12 cellular contexts compared by ENCODE assay signal in genomic region chr16:27317320-27317719, GRCh38. TPM values are rescaled to one million over a fixed set of nuclear protein-coding genes. Genes with fewer than 3 reads are reported as not detected.
A peak's percentile ranks its signal among the peaks of the same experiment; 100 is the strongest.
DNase-seq lines count a peak whose midpoint lies in the region; ATAC-seq and TF ChIP-seq lines count a peak whose summit lies in the region.
"Had no signal": no experiment of that assay in that cellular context is flagged by ENCODE, and none has a peak within 500 bp of the region (broad histone marks: within the 10 kb centered on the region; RNA-seq: fewer than 3 reads in every experiment).

No MANE protein-coding gene starts in this region.

- peaks cover 27% of the 10 kb centered on the region for H3K36me3 ChIP-seq in IMR-90 (ENCODE audit: control insufficient read depth, insufficient read depth, low read length)
- H3K36me3 ChIP-seq in gastroesophageal sphincter: no peaks in the 10 kb centered on the region

- H3K9me1 ChIP-seq in IMR-90 (ENCODE audit: insufficient read depth, low read length): peaks cover 19% of the 10 kb centered on the region

- no peaks in the 10 kb centered on the region for H3K27me3 ChIP-seq in IMR-90 (ENCODE audit: control insufficient read depth, insufficient read depth, low read length)
- H3K27me3 ChIP-seq in gastroesophageal sphincter: no peaks in the 10 kb centered on the region

- peak overlapping the region; percentile 57 for H2BK5ac ChIP-seq in IMR-90 (ENCODE audit: low read depth, low read length, poor library complexity, severe bottlenecking)

- intact Hi-C loops in IMR-90 (cut with micrococcal nuclease): no loop called here

- peak overlapping the region; percentile 22; the same call in 1 of the 2 replicates for H2BK20ac ChIP-seq in IMR-90 (ENCODE audit: low read depth, low read length)

- H3K9ac ChIP-seq in IMR-90 (ENCODE audit: low read depth, low read length): peak overlapping the region; percentile 31

- H3K4me3 Mint-ChIP-seq in activated T-cell treated with anti-CD3 and anti-CD28 coated beads, Interleukin-2, amount 50 U/mL, for 24 hours: peak overlapping the region; percentile 88

- TF ChIP-seq CTCF in IMR-90 (conservative IDR thresholded peaks at IDR 0.05; ENCODE audit: low read depth, low read length) (no peak), gastroesophageal sphincter (IDR thresholded peaks at IDR 0.05) (no peak)

- peak overlapping the region; percentile 36; the same call in 1 of the 2 replicates for H2BK120ac ChIP-seq in IMR-90 (ENCODE audit: low read depth, low read length)

- POLR2A ChIA-PET in IMR-90 (lab: Charles Lee; ENCODE audit: unreplicated experiment): interaction anchor here (0.8 kb wide), 1 partner anchor 9 kb away, joined by 3 read pairs; no protein-coding TSS in a partner anchor

- no peaks in the 10 kb centered on the region for H3K9me3 ChIP-seq in IMR-90 (ENCODE audit: control insufficient read depth, insufficient read depth, low read length)
- H3K9me3 ChIP-seq in gastroesophageal sphincter: no peaks in the 10 kb centered on the region

- peak overlapping the region; percentile 45 for H3K4me2 ChIP-seq in IMR-90 (ENCODE audit: low read depth, low read length)

- TF ChIP-seq EP300 in gastroesophageal sphincter (IDR thresholded peaks at IDR 0.05): no peak

- no peak for TF ChIP-seq RAD21 in IMR-90 (IDR thresholded peaks at IDR 0.05; ENCODE audit: low read length)

- peaks cover 7 to 79% of the 10 kb centered on the region in 2 experiments; a peak in 3 of 4 replicates for H3K79me1 ChIP-seq in IMR-90 (ENCODE audit: low read depth in 1 of 2, low read length in 2 of 2)

- no peak for DNase-seq in IMR-90
- peak; percentile 44 for DNase-seq in activated T-cell treated with anti-CD3 and anti-CD28 coated beads, Interleukin-2, amount 50 U/mL, for 24 hours
- DNase-seq: amygdala, foreskin fibroblast, GF-D8, NCI-H226 had no signal

- no peaks in the 10 kb centered on the region for H3K27me3 Mint-ChIP-seq in activated T-cell treated with anti-CD3 and anti-CD28 coated beads, Interleukin-2, amount 50 U/mL, for 24 hours

- peak overlapping the region; percentile 75 for H3K14ac ChIP-seq in IMR-90 (replicated peaks; ENCODE audit: low read depth, low read length)

- peak overlapping the region; percentile 92 for H2AK5ac ChIP-seq in IMR-90 (ENCODE audit: low read depth, low read length)

- CTCF ChIA-PET in IMR-90 (lab: Yijun Ruan, JAX): interaction anchor here (1.4 to 1.9 kb wide), 2 partner anchors 51 to 83 kb away, joined by 4 to 6 read pairs; no protein-coding TSS in a partner anchor

- peaks cover 86% of the 10 kb centered on the region for H3K4me1 Mint-ChIP-seq in activated T-cell treated with anti-CD3 and anti-CD28 coated beads, Interleukin-2, amount 50 U/mL, for 24 hours (ENCODE audit: low read depth)

- H3K4ac ChIP-seq in IMR-90 (ENCODE audit: low read depth, low read length): peak overlapping the region; percentile 81

- H4K20me1 ChIP-seq in IMR-90 (ENCODE audit: insufficient read depth, low read length): peaks cover 43% of the 10 kb centered on the region

- peak overlapping the region; percentile 58 for H4K91ac ChIP-seq in IMR-90 (ENCODE audit: insufficient read depth, low read depth, low read length)

- peak overlapping the region; percentile 46 for H4K5ac ChIP-seq in IMR-90 (ENCODE audit: low read depth, low read length)

- H3K4me3 ChIP-seq in IMR-90 (ENCODE audit: insufficient read depth, low read depth, low read length) (no peak overlapping the region), gastroesophageal sphincter (peak overlapping the region in 1 of 2 donors; percentile 97), skin epidermis (peak overlapping the region in 3 of 7 experiments; percentile 8 to 74 (median 72))

- peaks cover 85% of the 10 kb centered on the region for H3K36me3 Mint-ChIP-seq in activated T-cell treated with anti-CD3 and anti-CD28 coated beads, Interleukin-2, amount 50 U/mL, for 24 hours (ENCODE audit: low read depth)

- H3K27ac Mint-ChIP-seq in activated T-cell treated with anti-CD3 and anti-CD28 coated beads, Interleukin-2, amount 50 U/mL, for 24 hours: peak overlapping the region; percentile 100

- H3K9me3 Mint-ChIP-seq in activated T-cell treated with anti-CD3 and anti-CD28 coated beads, Interleukin-2, amount 50 U/mL, for 24 hours: no peaks in the 10 kb centered on the region

- no TSS peak for BruUV-seq in IMR-90 (replicated peaks; lab: Mats Ljungman, UMichigan)

- no peak overlapping the region for H3K56ac ChIP-seq in IMR-90 (ENCODE audit: extremely low read depth, insufficient read depth, low read length)

- TF ChIP-seq POLR2A in IMR-90 (IDR thresholded peaks at IDR 0.05; ENCODE audit: low read depth, low read length) (no peak), gastroesophageal sphincter (IDR thresholded peaks at IDR 0.05) (no peak)

- dilution Hi-C loops in IMR-90 (cut with HindIII; ENCODE audit: low sequenced_read_pairs, unreplicated experiment): no loop called here

- peak overlapping the region; percentile 41 for H3K23ac ChIP-seq in IMR-90 (ENCODE audit: low read depth, low read length)

- in situ Hi-C loops in IMR-90 (cut with MboI; ENCODE audit: low sequenced_read_pairs): loop anchor here (5.0 kb wide), 1 partner anchor 75 kb away; no protein-coding TSS in a partner anchor

- H3K27ac ChIP-seq in IMR-90 (ENCODE audit: insufficient read depth, low read length): peak overlapping the region; percentile 71
- H3K27ac ChIP-seq in gastroesophageal sphincter: peak overlapping the region; percentile 90 to 99 (median 96)
- H3K27ac ChIP-seq in skin epidermis: peak overlapping the region in 19 of 21 experiments; percentile 7 to 100 (median 99)

- H3K4me1 ChIP-seq in IMR-90 (ENCODE audit: control insufficient read depth, insufficient read depth, low read length) (peaks cover 37% of the 10 kb centered on the region), gastroesophageal sphincter (peaks cover 16 to 90% (median 49%) of the 10 kb centered on the region in 3 donors)

- peak overlapping the region; percentile 47; the same call in 1 of the 3 replicates for H2BK15ac ChIP-seq in IMR-90 (ENCODE audit: low read depth, low read length)

- ATAC-seq in IMR-90 (ENCODE audit: low read depth) (no peak), gastroesophageal sphincter (no peak), GM18498 (IDR thresholded peaks at IDR 0.05; ENCODE audit: unreplicated experiment) (no peak), GM19467 (IDR thresholded peaks at IDR 0.05; ENCODE audit: unreplicated experiment) (no peak), HG03342 (IDR thresholded peaks at IDR 0.05; ENCODE audit: unreplicated experiment) (no peak), GM21528 (IDR thresholded peaks at IDR 0.05; ENCODE audit: low FRiP score, unreplicated experiment) (no peak)

- H3K18ac ChIP-seq in IMR-90 (ENCODE audit: low read depth, low read length): peak overlapping the region; percentile 43

- WGBS in IMR-90 (ENCODE audit: extremely low coverage in 2 of 2, insufficient read length in 1 of 2), 2 experiments: 70% methylated on average over 2 of the region's 7 CpGs; no CpG with 5 or more reads in 1 of the 2 experiments
- 25 to 27% methylated on average over 2 to 6 of the region's 7 CpGs for WGBS in gastroesophageal sphincter (ENCODE audit: low coverage in 1 of 2), 2 donors

- H2AK9ac ChIP-seq in IMR-90 (replicated peaks; ENCODE audit: low read depth, low read length, poor library complexity): peak overlapping the region; percentile 48

- peak overlapping the region; percentile 49 to 58; a peak in 3 of 4 replicates for H4K8ac ChIP-seq in IMR-90 (ENCODE audit: low read depth in 2 of 2, low read length in 2 of 2)

- H2AFZ ChIP-seq in IMR-90 (replicated peaks; ENCODE audit: low read length, poor library complexity): no peak overlapping the region

TF ChIP-seq in IMR-90, 13 proteins besides CTCF, POLR2A, EP300 and RAD21:
- TF ChIP-seq NFE2L2 (IDR thresholded peaks at IDR 0.05; ENCODE audit: low read depth, low read length) (no peak), MXI1 (IDR thresholded peaks at IDR 0.05; ENCODE audit: borderline replicate concordance, low read depth, low read length) (no peak), CHD1 (IDR thresholded peaks at IDR 0.05; ENCODE audit: low read depth, low read length) (no peak), MAZ (IDR thresholded peaks at IDR 0.05; ENCODE audit: borderline replicate concordance, low read depth, low read length) (no peak), ELK1 (IDR thresholded peaks at IDR 0.05; ENCODE audit: borderline replicate concordance, low read depth, low read length) (no peak), RCOR1 (IDR thresholded peaks at IDR 0.05; ENCODE audit: insufficient replicate concordance, low read length) (no peak), CEBPB (IDR thresholded peaks at IDR 0.05; ENCODE audit: low read depth, low read length) (no peak), SMC3 (IDR thresholded peaks at IDR 0.05; ENCODE audit: low read depth, low read length) (no peak), FOS (IDR thresholded peaks at IDR 0.05; ENCODE audit: low read depth, low read length) (no peak), MAFK (IDR thresholded peaks at IDR 0.05; ENCODE audit: low read depth, low read length) (no peak), BHLHE40 (IDR thresholded peaks at IDR 0.05; ENCODE audit: low read depth, low read length) (no peak)

RNA-seq across cellular contexts. Expression of gene IL4R, which starts 3.5 kb away (rescaled TPM):
- 6.3 and 8.3 TPM in 2 replicates for total RNA-seq in IMR-90 (2012; rRNA removed)
- polyA plus RNA-seq in IMR-90 (2012; rRNA removed): 18.7 and 21.5 TPM in 2 replicates
- polyA plus RNA-seq in IMR-90 (2012; cell fraction: cytosol; rRNA removed): 10.3 and 18.0 TPM in 2 replicates
- 32.7 and 42.5 TPM in 2 replicates for polyA plus RNA-seq in IMR-90 (2012; cell fraction: nucleus; rRNA removed; ENCODE audit: low replicate concordance)
- 100 to 1,000 TPM in 2 of 4 donors, 10 to 100 TPM in 2; 72.3 to 212 (median 110) TPM for total RNA-seq in gastroesophageal sphincter

RNA-seq across cellular contexts. Expression of gene NSMCE1, which starts 48.7 kb away (rescaled TPM):
- total RNA-seq in IMR-90 (2012; rRNA removed) (120 and 130 TPM in 2 replicates), gastroesophageal sphincter (10 to 100 TPM; 48.4 to 66.0 (median 63.3) TPM)
- polyA plus RNA-seq in IMR-90 (2012; rRNA removed): 47.5 and 48.0 TPM in 2 replicates
- 36.6 and 48.8 TPM in 2 replicates for polyA plus RNA-seq in IMR-90 (2012; cell fraction: cytosol; rRNA removed)
- polyA plus RNA-seq in IMR-90 (2012; cell fraction: nucleus; rRNA removed; ENCODE audit: low replicate concordance): 13.4 and 21.5 TPM in 2 replicates
